In genomic region chr12:131157739-131158138, GRCh38 we compare ENCODE assay signal across 18 cellular contexts.
A peak's percentile ranks its signal among the peaks of the same experiment; 100 is the strongest.
DNase-seq lines count a peak whose midpoint lies in the region; ATAC-seq and TF ChIP-seq lines count a peak whose summit lies in the region.
"Had no signal": no experiment of that assay in that cellular context is flagged by ENCODE, and none has a peak within 500 bp of the region (broad histone marks: within the 10 kb centered on the region; RNA-seq: fewer than 3 reads in every experiment).

No MANE protein-coding gene starts in this region.

- no peaks in the 10 kb centered on the region for H3K27me3 Mint-ChIP-seq in neural crest cell (ENCODE audit: low read depth)

- H3K27ac ChIP-seq in HEK293 (ENCODE audit: extremely low read depth, low read depth, low read length) = no peak overlapping the region
- H3K27ac ChIP-seq: 22Rv1; A549; BLaER1 treated with 17β-estradiol and CSF1 and Interleukin-3, amounts not matched to agents 10 nM and 100 nM; C4-2B had no signal

- no peak for TF ChIP-seq CTCF in HEK293 (tag by site-specific recombination; IDR thresholded peaks at IDR 0.05)
- TF ChIP-seq CTCF in neural crest cell (conservative IDR thresholded peaks at IDR 0.05) = no peak

- H3K9me3 Mint-ChIP-seq in neural crest cell = no peaks in the 10 kb centered on the region
- H3K9me3 Mint-ChIP-seq: CD4-positive, alpha-beta T cell; CD8-positive, alpha-beta T cell had no signal

- no peak for ATAC-seq in HG03196 (IDR thresholded peaks at IDR 0.05; ENCODE audit: unreplicated experiment)
- ATAC-seq: A549; CD8-positive, alpha-beta T cell had no signal

- no peaks in the 10 kb centered on the region for H3K36me3 Mint-ChIP-seq in neural crest cell (ENCODE audit: low read depth)
- H3K36me3 Mint-ChIP-seq: CD8-positive, alpha-beta T cell had no signal

- no peaks in the 10 kb centered on the region for H3K4me1 ChIP-seq in HEK293 (ENCODE audit: control insufficient read depth, insufficient read depth, low read length)
- H3K4me1 ChIP-seq: A549, Caco-2 had no signal

- peak overlapping the region; percentile 46 for H3K27ac Mint-ChIP-seq in neural crest cell (ENCODE audit: unreplicated experiment)
- H3K27ac Mint-ChIP-seq: B cell; CD4-positive, alpha-beta T cell; CD8-positive, alpha-beta T cell had no signal

- CTCF ChIA-PET in HEK293 (lab: Yijun Ruan, JAX) = interaction anchor here (0.7 to 1.0 kb wide), 3 partner anchors 45 to 296 kb away, joined by 3 to 4 read pairs (median 3); no protein-coding TSS in a partner anchor

- peaks cover 4% of the 10 kb centered on the region for H3K4me1 Mint-ChIP-seq in neural crest cell
- H3K4me1 Mint-ChIP-seq: B cell had no signal

- H3K9me3 ChIP-seq in HEK293 (ENCODE audit: control insufficient read depth, insufficient read depth, low read depth, low read length) = no peaks in the 10 kb centered on the region
- H3K9me3 ChIP-seq: A549; BLaER1 treated with 17β-estradiol and CSF1 and Interleukin-3, amounts not matched to agents 10 nM and 100 nM; Caco-2 had no signal

- DNase-seq in activated effector memory CD4-positive, alpha-beta T cell treated with anti-CD3 and anti-CD28 coated beads, Interleukin-2, amount 50 U/mL, for 16 hours = peak; percentile 39
- DNase-seq in activated effector memory CD4-positive, alpha-beta T cell treated with Interleukin-2 at 50 U/mL for 16 hours = no peak
- DNase-seq in neural crest cell (ENCODE audit: low read depth, low spot score) (no peak), HT-29 (ENCODE audit: low spot score) (no peak)
- DNase-seq: AML-193; Caco-2; Calu3; CD4-positive, alpha-beta T cell; CD8-positive, alpha-beta T cell; DMS79 treated with DMSO at 0.1 percent for 48 hours; GF-D8 had no signal

- no peak overlapping the region for H3K4me3 ChIP-seq in HEK293 (ENCODE audit: low read depth, low read length)
- H3K4me3 ChIP-seq: A549; BLaER1 treated with 17β-estradiol and CSF1 and Interleukin-3, amounts not matched to agents 10 nM and 100 nM had no signal

- no peak overlapping the region for H3K4me3 Mint-ChIP-seq in neural crest cell
- H3K4me3 Mint-ChIP-seq: B cell; CD4-positive, alpha-beta T cell; CD8-positive, alpha-beta T cell had no signal

- POLR2A ChIA-PET in HEK293 (lab: Yijun Ruan, JAX) = no interaction called here

- H3K36me3 ChIP-seq in HEK293 (ENCODE audit: control insufficient read depth in 2 of 2, insufficient read depth in 1 of 2, low read length in 2 of 2) = no peaks in the 10 kb centered on the region
- H3K36me3 ChIP-seq: BLaER1 treated with 17β-estradiol and CSF1 and Interleukin-3, amounts not matched to agents 10 nM and 100 nM had no signal

TF ChIP-seq in HEK293, 187 proteins besides CTCF, POLR2A, EP300 and RAD21:
- TF ChIP-seq ZNF623 (tag by site-specific recombination; IDR thresholded peaks at IDR 0.05) (peak; percentile 61), ZBTB8A (tag by site-specific recombination; IDR thresholded peaks at IDR 0.05) (no peak)
